ENCODE assay signal across 25 cellular contexts in the genomic region with DNA sequence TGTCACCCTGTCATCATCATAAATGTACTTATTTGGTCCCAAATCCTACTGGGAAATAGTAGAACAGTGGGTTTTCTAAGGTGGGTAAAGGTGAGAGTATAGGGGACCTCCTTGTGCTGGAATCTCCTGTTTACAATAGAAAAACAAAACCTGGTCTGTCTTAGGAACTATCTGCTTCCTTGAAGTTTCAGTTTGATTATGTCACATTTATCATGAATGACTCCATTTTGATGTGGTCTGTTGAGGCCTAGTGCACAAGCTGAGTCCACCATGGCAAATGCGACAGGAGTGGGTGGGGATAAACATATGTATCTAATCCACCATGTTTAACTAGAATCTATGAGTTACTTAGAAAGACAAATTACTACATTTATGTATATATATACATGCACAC. TPM values are rescaled to one million over a fixed set of nuclear protein-coding genes. Genes with fewer than 3 reads are reported as not detected.
DNase-seq lines count a peak whose midpoint lies in the region; ATAC-seq, FAIRE-seq and TF ChIP-seq lines count a peak whose summit lies in the region.
"Had no signal": no experiment of that assay in that cellular context is flagged by ENCODE, and none has a peak within 500 bp of the region (broad histone marks: within the 10 kb centered on the region; RNA-seq: fewer than 3 reads in every experiment).

No MANE protein-coding gene starts in this region.

- H3K9ac ChIP-seq in GM12878 (ENCODE audit: control insufficient read depth, insufficient read depth, low read length) (no peak overlapping the region), muscle layer of colon (ENCODE audit: low read length) (no peak overlapping the region)
- H3K9ac ChIP-seq: neural progenitor cell, SK-N-SH had no signal

- no TSS peak for BruUV-seq in GM12878 (replicated peaks; lab: Mats Ljungman, UMichigan)

- H4K20me1 ChIP-seq in GM12878 (ENCODE audit: control insufficient read depth, insufficient read depth): no peaks in the 10 kb centered on the region

- H3K4me2 ChIP-seq in GM12878 (ENCODE audit: control insufficient read depth, insufficient read depth): no peak overlapping the region
- H3K4me2 ChIP-seq: neural progenitor cell, SK-N-SH had no signal

- intact Hi-C loops in GM12878 (cut with micrococcal nuclease; ENCODE audit: unreplicated experiment): loop anchor here (1.0 to 5.0 kb wide), 2 partner anchors 33 to 66 kb away; a partner anchor contains a TSS

- H3K27me3 Mint-ChIP-seq in activated naive CD8-positive, alpha-beta T cell treated with anti-CD3 and anti-CD28 coated beads, Interleukin-2, amount 10 ng/mL, durations not matched to agents 7 days and 5 days: peaks cover 7% of the 10 kb centered on the region
- no peaks in the 10 kb centered on the region for H3K27me3 Mint-ChIP-seq in activated naive CD8-positive, alpha-beta T cell treated with anti-CD3 and anti-CD28 coated beads, Interleukin-2, amount 50 U/mL, for 24 hours
- H3K27me3 Mint-ChIP-seq in activated T-cell treated with anti-CD3 and anti-CD28 coated beads, Interleukin-2, amount 50 U/mL, for 24 hours: no peaks in the 10 kb centered on the region
- H3K27me3 Mint-ChIP-seq: activated CD4-positive, alpha-beta memory T cell treated with anti-CD3 and anti-CD28 coated beads, Interleukin-2, amount 10 ng/mL, durations not matched to agents 7 days and 5 days had no signal

- H3K4me3 ChIP-seq in GM12878 (no peak overlapping the region), muscle layer of colon (ENCODE audit: low read depth in 1 of 2, low read length in 2 of 2) (no peak overlapping the region)
- H3K4me3 ChIP-seq: heart right ventricle, left lung, MG63, neural progenitor cell, tibial artery had no signal

- RAD21 ChIA-PET in GM12878 (lab: Charles Lee; ENCODE audit: unreplicated experiment): interaction anchor here (0.8 to 4.7 kb wide), 14 partner anchors 10 to 66 kb away, joined by 3 to 26 read pairs (median 5); a partner anchor contains a TSS

- H3K79me2 ChIP-seq in GM12878 (ENCODE audit: control insufficient read depth, insufficient read depth, low read length): no peaks in the 10 kb centered on the region

- FAIRE-seq in GM12878 (lab: Jason Lieb, UNC): no peak
- FAIRE-seq: H54 had no signal

- no peak for TF ChIP-seq EP300 in GM12878 (IDR thresholded peaks at IDR 0.05; ENCODE audit: borderline replicate concordance in 1 of 2, control insufficient read depth in 1 of 2, low read depth in 2 of 2, low read length in 2 of 2)

- peaks cover 3% of the 10 kb centered on the region for H3K9me3 Mint-ChIP-seq in activated naive CD8-positive, alpha-beta T cell treated with anti-CD3 and anti-CD28 coated beads, Interleukin-2, amount 10 ng/mL, durations not matched to agents 7 days and 5 days
- H3K9me3 Mint-ChIP-seq in activated naive CD8-positive, alpha-beta T cell treated with anti-CD3 and anti-CD28 coated beads, Interleukin-2, amount 50 U/mL, for 24 hours: no peaks in the 10 kb centered on the region
- no peaks in the 10 kb centered on the region for H3K9me3 Mint-ChIP-seq in activated T-cell treated with anti-CD3 and anti-CD28 coated beads, Interleukin-2, amount 50 U/mL, for 24 hours
- H3K9me3 Mint-ChIP-seq: mesothelial cell of epicardium had no signal

- H3K4me3 Mint-ChIP-seq in activated naive CD8-positive, alpha-beta T cell treated with anti-CD3 and anti-CD28 coated beads, Interleukin-2, amount 10 ng/mL, durations not matched to agents 7 days and 5 days: no peak overlapping the region
- no peak overlapping the region for H3K4me3 Mint-ChIP-seq in activated naive CD8-positive, alpha-beta T cell treated with anti-CD3 and anti-CD28 coated beads, Interleukin-2, amount 50 U/mL, for 24 hours
- no peak overlapping the region for H3K4me3 Mint-ChIP-seq in activated T-cell treated with anti-CD3 and anti-CD28 coated beads, Interleukin-2, amount 50 U/mL, for 24 hours
- H3K4me3 Mint-ChIP-seq: activated CD4-positive, alpha-beta memory T cell treated with anti-CD3 and anti-CD28 coated beads, Interleukin-2, amount 10 ng/mL, durations not matched to agents 7 days and 5 days; mesothelial cell of epicardium; neural progenitor cell had no signal

- WGBS in GM12878 (ENCODE audit: insufficient coverage, insufficient replicate concordance, low lambda C conversion rate, missing lambda C conversion rate): 0% methylated on average over 1 of the region's 1 CpG

- H3K36me3 ChIP-seq in GM12878 (ENCODE audit: control insufficient read depth in 2 of 2, insufficient read depth in 2 of 2, low read length in 1 of 2) (no peaks in the 10 kb centered on the region), muscle layer of colon (ENCODE audit: insufficient read depth, low read length) (no peaks in the 10 kb centered on the region)
- H3K36me3 ChIP-seq: heart right ventricle, left lung, MG63, neural progenitor cell, tibial artery had no signal

- H3K27ac Mint-ChIP-seq in activated naive CD8-positive, alpha-beta T cell treated with anti-CD3 and anti-CD28 coated beads, Interleukin-2, amount 10 ng/mL, durations not matched to agents 7 days and 5 days: no peak overlapping the region
- H3K27ac Mint-ChIP-seq in activated naive CD8-positive, alpha-beta T cell treated with anti-CD3 and anti-CD28 coated beads, Interleukin-2, amount 50 U/mL, for 24 hours: no peak overlapping the region
- H3K27ac Mint-ChIP-seq in activated T-cell treated with anti-CD3 and anti-CD28 coated beads, Interleukin-2, amount 50 U/mL, for 24 hours: no peak overlapping the region
- H3K27ac Mint-ChIP-seq: mesothelial cell of epicardium, neural progenitor cell had no signal

- TF ChIP-seq RAD21 in GM12878 (IDR thresholded peaks at IDR 0.05; ENCODE audit: insufficient read depth, low read depth, low read length): no peak

- CTCF ChIA-PET in GM12878 (lab: Yijun Ruan, JAX): interaction anchor here (0.6 to 4.9 kb wide), 24 partner anchors 10 to 1333 kb away, joined by 3 to 72 read pairs (median 8); a partner anchor contains a TSS

- POLR2A ChIA-PET in activated naive CD8-positive, alpha-beta T cell treated with anti-CD3 and anti-CD28 coated beads, Interleukin-2, amount 10 ng/mL, durations not matched to agents 7 days and 5 days (lab: Charles Lee): interaction anchor here (0.6 to 1.0 kb wide), 3 partner anchors 17 to 51 kb away, joined by 3 read pairs; no protein-coding TSS in a partner anchor
- POLR2A ChIA-PET in GM12878 (lab: Charles Lee): interaction anchor here (0.7 to 1.6 kb wide), 7 partner anchors 11 to 63 kb away, joined by 3 to 7 read pairs (median 4); no protein-coding TSS in a partner anchor

- H2AFZ ChIP-seq in GM12878 (ENCODE audit: control insufficient read depth, low read depth, low read length): peak overlapping the region; percentile 72
- H2AFZ ChIP-seq: neural progenitor cell had no signal

- H3K4me1 Mint-ChIP-seq in activated naive CD8-positive, alpha-beta T cell treated with anti-CD3 and anti-CD28 coated beads, Interleukin-2, amount 10 ng/mL, durations not matched to agents 7 days and 5 days: peaks cover 37% of the 10 kb centered on the region
- peaks cover 40% of the 10 kb centered on the region for H3K4me1 Mint-ChIP-seq in activated naive CD8-positive, alpha-beta T cell treated with anti-CD3 and anti-CD28 coated beads, Interleukin-2, amount 50 U/mL, for 24 hours
- H3K4me1 Mint-ChIP-seq in activated T-cell treated with anti-CD3 and anti-CD28 coated beads, Interleukin-2, amount 50 U/mL, for 24 hours (ENCODE audit: low read depth): peaks cover 41% of the 10 kb centered on the region

- H3K27me3 ChIP-seq in GM12878 (replicated peaks in 1 of 2; ENCODE audit: control insufficient read depth in 2 of 2, insufficient read depth in 2 of 2, low read length in 1 of 2) (no peaks in the 10 kb centered on the region), muscle layer of colon (ENCODE audit: control insufficient read depth in 1 of 2, insufficient read depth in 2 of 2, low read length in 2 of 2) (no peaks in the 10 kb centered on the region)
- H3K27me3 ChIP-seq: heart right ventricle, left lung, MG63, neural progenitor cell, tibial artery had no signal

- TF ChIP-seq CTCF in GM12878 (IDR thresholded peaks at IDR 0.05 in 2 of 3, conservative IDR thresholded peaks at IDR 0.05 in 1 of 3; ENCODE audit: control insufficient read depth in 2 of 3, extremely low read depth in 1 of 3, insufficient read depth in 1 of 3, low read depth in 3 of 3, low read length in 3 of 3): no peak

- no peak overlapping the region; the same call in 1 of the 2 replicates for H3K27ac ChIP-seq in GM12878 (ENCODE audit: control insufficient read depth, insufficient read depth)
- peak overlapping the region; percentile 35 for H3K27ac ChIP-seq in muscle layer of colon (ENCODE audit: low read depth, low read length)
- H3K27ac ChIP-seq: heart right ventricle, left lung, neural progenitor cell had no signal

- no peak for ATAC-seq in activated naive CD8-positive, alpha-beta T cell treated with anti-CD3 and anti-CD28 coated beads, Interleukin-2, amount 10 ng/mL, durations not matched to agents 7 days and 5 days (ENCODE audit: low read depth)
- ATAC-seq in activated naive CD8-positive, alpha-beta T cell treated with anti-CD3 and anti-CD28 coated beads, Interleukin-2, amount 50 U/mL, for 24 hours: no peak
- ATAC-seq in GM12878 (no peak), SK-N-SH treated with all-trans-retinoic acid at 6 μM for 48 hours (no peak)

- SMC1A ChIA-PET in GM12878 (lab: Charles Lee; ENCODE audit: uncharacterized antibody, unreplicated experiment): interaction anchor here (1.0 to 6.5 kb wide), 16 partner anchors 10 to 400 kb away, joined by 3 to 48 read pairs (median 6); a partner anchor contains a TSS

- H3K36me3 Mint-ChIP-seq in activated naive CD8-positive, alpha-beta T cell treated with anti-CD3 and anti-CD28 coated beads, Interleukin-2, amount 10 ng/mL, durations not matched to agents 7 days and 5 days: peaks cover 7% of the 10 kb centered on the region
- H3K36me3 Mint-ChIP-seq in activated naive CD8-positive, alpha-beta T cell treated with anti-CD3 and anti-CD28 coated beads, Interleukin-2, amount 50 U/mL, for 24 hours (ENCODE audit: low read depth): no peaks in the 10 kb centered on the region
- no peaks in the 10 kb centered on the region for H3K36me3 Mint-ChIP-seq in activated T-cell treated with anti-CD3 and anti-CD28 coated beads, Interleukin-2, amount 50 U/mL, for 24 hours (ENCODE audit: low read depth)
- H3K36me3 Mint-ChIP-seq: mesothelial cell of epicardium, neural progenitor cell had no signal

- peak; percentile 8 for DNase-seq in activated naive CD8-positive, alpha-beta T cell treated with anti-CD3 and anti-CD28 coated beads, Interleukin-2, amount 10 ng/mL, durations not matched to agents 7 days and 5 days
- DNase-seq in activated naive CD8-positive, alpha-beta T cell treated with anti-CD3 and anti-CD28 coated beads, Interleukin-2, amount 50 U/mL, for 24 hours: no peak
- DNase-seq in GM12878 (ENCODE audit: low read depth, low spot score): no peak
- no peak for DNase-seq in SKM-1 (lab: John Stamatoyannopoulos, UW; ENCODE audit: unreplicated experiment)
- DNase-seq in activated T-cell treated with anti-CD3 and anti-CD28 coated beads, Interleukin-2, amount 50 U/mL, for 24 hours: no peak
- no peak for DNase-seq in SIG-M5 (lab: John Stamatoyannopoulos, UW)
- DNase-seq: activated CD4-positive, alpha-beta memory T cell treated with anti-CD3 and anti-CD28 coated beads, Interleukin-2, amount 10 ng/mL, durations not matched to agents 7 days and 5 days; C1 segment of cervical spinal cord; caudate nucleus; heart right ventricle; left lung; MG63; NCI-H146; NCI-H510A; NK-92 treated with Interleukin-12 subunit alpha and Interleukin-12 subunit beta, amount 100 ng/mL, for 24 hours; stimulated activated CD4-positive, alpha-beta T cell treated with anti-CD3 and anti-CD28 coated beads, Interleukin-2, amount 100 ng/mL, for 48 hours; T-helper 9 cell had no signal

- H3K9me3 ChIP-seq in GM12878 (replicated peaks; ENCODE audit: control insufficient read depth, insufficient read depth, low read length) (no peaks in the 10 kb centered on the region), muscle layer of colon (ENCODE audit: low read length) (no peaks in the 10 kb centered on the region)
- H3K9me3 ChIP-seq: heart right ventricle, left lung, MG63, SK-N-SH, tibial artery had no signal

- H3K4me1 ChIP-seq in GM12878 (ENCODE audit: control insufficient read depth, insufficient read depth, low read length) (peaks cover 20% of the 10 kb centered on the region), muscle layer of colon (ENCODE audit: insufficient read depth, low read length) (peaks cover 15% of the 10 kb centered on the region)
- H3K4me1 ChIP-seq: left lung, neural progenitor cell had no signal

- in situ Hi-C loops in GM12878 (cut with MboI): no loop called here

- no peak for TF ChIP-seq POLR2A in GM12878 (IDR thresholded peaks at IDR 0.05; ENCODE audit: low read depth, low read length)

RNA-seq across cellular contexts. Expression of a gene that starts 13.0 kb away (rescaled TPM):
- 10 to 100 TPM; 53.4 to 57.5 TPM for total RNA-seq in activated naive CD8-positive, alpha-beta T cell treated with anti-CD3 and anti-CD28 coated beads, Interleukin-2, amount 10 ng/mL, durations not matched to agents 7 days and 5 days
- 152 and 192 TPM in 2 replicates for total RNA-seq in GM12878 (2013; cell fraction: nucleolus; rRNA removed)
- total RNA-seq in GM12878 (2014; rRNA removed) (111 and 122 TPM in 2 replicates), GM12878 (2014; rRNA removed; fragmentation: Illumina TruSeq; extraction: Trizol) (32.1 and 38.7 TPM in 2 replicates), GM12878 (2021) (161 and 172 TPM in 2 replicates)
- polyA plus RNA-seq in GM12878 (2011; ENCODE audit: low read depth): 43.7 TPM
- polyA plus RNA-seq in GM12878 (2011; rRNA removed) (56.3 and 88.0 TPM in 2 replicates), GM12878 (2014; fragmentation: Illumina TruSeq; extraction: Trizol) (22.3 and 47.3 TPM in 2 replicates), GM12878 (2014; fragmentation: Nextera tagmentation; extraction: Ambion mirVana) (10 to 100 TPM in 1 of 2 experiments, 1 to 10 TPM in 1; 5.1 to 12.6 TPM), GM12878 (2014; rRNA removed) (139 and 159 TPM in 2 replicates), GM12878 (2016; fragmentation: Nextera tagmentation; extraction: Ambion mirVana) (10 to 100 TPM; 66.4 to 87.4 TPM)
- 135 and 158 TPM in 2 replicates for polyA plus RNA-seq in GM12878 (2011; cell fraction: cytosol; rRNA removed)
- 309 and 343 TPM in 2 replicates for polyA plus RNA-seq in GM12878 (2011; cell fraction: nucleus; rRNA removed)
- polyA plus RNA-seq in GM12878 (2012): 96.5 and 107 TPM in 2 replicates
- polyA minus RNA-seq in GM12878 (2011; rRNA and poly(A)+ RNA removed): 40.9 and 86.3 TPM in 2 replicates
- 35.8 and 41.2 TPM in 2 replicates for polyA minus RNA-seq in GM12878 (2011; cell fraction: cytosol; rRNA and poly(A)+ RNA removed)
- 59.8 and 89.9 TPM in 2 replicates for polyA minus RNA-seq in GM12878 (2011; cell fraction: nucleus; rRNA and poly(A)+ RNA removed)

RNA-seq across cellular contexts. Expression of a gene that starts 14.2 kb away (rescaled TPM):
- not detected for total RNA-seq in activated naive CD8-positive, alpha-beta T cell treated with anti-CD3 and anti-CD28 coated beads, Interleukin-2, amount 10 ng/mL, durations not matched to agents 7 days and 5 days
- total RNA-seq in GM12878 (2013; cell fraction: nucleolus; rRNA removed): not detected in 2 replicates
- total RNA-seq in GM12878 (2014; rRNA removed) (0.23 and 0.33 TPM in 2 replicates), GM12878 (2014; rRNA removed; fragmentation: Illumina TruSeq; extraction: Trizol) (not detected in 2 replicates), GM12878 (2021) (0.96 and 2.2 TPM in 2 replicates)
- 1.8 TPM for polyA plus RNA-seq in GM12878 (2011; ENCODE audit: low read depth)
- polyA plus RNA-seq in GM12878 (2011; rRNA removed) (not detected in 2 replicates), GM12878 (2014; fragmentation: Illumina TruSeq; extraction: Trizol) (0.29 TPM in 1 of 2 replicates, not detected in the other), GM12878 (2014; fragmentation: Nextera tagmentation; extraction: Ambion mirVana) (under 1 TPM in 1 of 2 experiments, not detected in 1; 0.13 TPM), GM12878 (2014; rRNA removed) (0.18 and 0.41 TPM in 2 replicates), GM12878 (2016; fragmentation: Nextera tagmentation; extraction: Ambion mirVana) (under 1 TPM; 0.40 to 1.00 TPM)
- not detected in 2 replicates for polyA plus RNA-seq in GM12878 (2011; cell fraction: cytosol; rRNA removed)
- polyA plus RNA-seq in GM12878 (2011; cell fraction: nucleus; rRNA removed): not detected in 2 replicates
- polyA plus RNA-seq in GM12878 (2012): 1.9 and 2.2 TPM in 2 replicates
- not detected in 2 replicates for polyA minus RNA-seq in GM12878 (2011; rRNA and poly(A)+ RNA removed)
- polyA minus RNA-seq in GM12878 (2011; cell fraction: cytosol; rRNA and poly(A)+ RNA removed): not detected in 2 replicates
- polyA minus RNA-seq in GM12878 (2011; cell fraction: nucleus; rRNA and poly(A)+ RNA removed): not detected in 2 replicates
- total RNA-seq: activated CD4-positive, alpha-beta memory T cell treated with anti-CD3 and anti-CD28 coated beads, Interleukin-2, amount 10 ng/mL, durations not matched to agents 7 days and 5 days; IMR-90 had no signal

RNA-seq across cellular contexts. Expression of a gene that starts 23.5 kb away (rescaled TPM):
- 1 to 10 TPM; 5.4 to 6.4 TPM for total RNA-seq in activated naive CD8-positive, alpha-beta T cell treated with anti-CD3 and anti-CD28 coated beads, Interleukin-2, amount 10 ng/mL, durations not matched to agents 7 days and 5 days
- 7.9 and 10.6 TPM in 2 replicates for total RNA-seq in GM12878 (2013; cell fraction: nucleolus; rRNA removed)
- total RNA-seq in GM12878 (2014; rRNA removed): 7.2 and 11.0 TPM in 2 replicates
- 2.3 and 2.8 TPM in 2 replicates for total RNA-seq in GM12878 (2014; rRNA removed; fragmentation: Illumina TruSeq; extraction: Trizol)
- total RNA-seq in GM12878 (2021): 12.1 and 14.3 TPM in 2 replicates
- polyA plus RNA-seq in GM12878 (2011; ENCODE audit: low read depth): 1.1 TPM
- polyA plus RNA-seq in GM12878 (2011; rRNA removed): 1.8 and 3.6 TPM in 2 replicates
- polyA plus RNA-seq in GM12878 (2011; cell fraction: cytosol; rRNA removed): 3.6 and 8.5 TPM in 2 replicates
- 9.0 and 11.2 TPM in 2 replicates for polyA plus RNA-seq in GM12878 (2011; cell fraction: nucleus; rRNA removed)
- 5.9 and 7.2 TPM in 2 replicates for polyA plus RNA-seq in GM12878 (2012)
- 0.32 and 0.71 TPM in 2 replicates for polyA plus RNA-seq in GM12878 (2014; fragmentation: Illumina TruSeq; extraction: Trizol)
- polyA plus RNA-seq in GM12878 (2014; fragmentation: Nextera tagmentation; extraction: Ambion mirVana): under 1 TPM; 0.05 to 0.46 TPM
- polyA plus RNA-seq in GM12878 (2014; rRNA removed): 9.7 and 11.8 TPM in 2 replicates
- polyA plus RNA-seq in GM12878 (2016; fragmentation: Nextera tagmentation; extraction: Ambion mirVana): 1 to 10 TPM in 1 of 2 experiments, under 1 TPM in 1; 0.62 to 1.4 TPM
- polyA minus RNA-seq in GM12878 (2011; rRNA and poly(A)+ RNA removed): 1.1 and 3.0 TPM in 2 replicates
- 3.5 and 5.1 TPM in 2 replicates for polyA minus RNA-seq in GM12878 (2011; cell fraction: cytosol; rRNA and poly(A)+ RNA removed)
- polyA minus RNA-seq in GM12878 (2011; cell fraction: nucleus; rRNA and poly(A)+ RNA removed): 2.3 and 4.7 TPM in 2 replicates

RNA-seq across cellular contexts. Expression of a gene that starts 32.3 kb away (rescaled TPM):
- 1 to 10 TPM; 6.4 to 7.0 TPM for total RNA-seq in activated naive CD8-positive, alpha-beta T cell treated with anti-CD3 and anti-CD28 coated beads, Interleukin-2, amount 10 ng/mL, durations not matched to agents 7 days and 5 days
- 55.8 and 61.6 TPM in 2 replicates for total RNA-seq in GM12878 (2013; cell fraction: nucleolus; rRNA removed)
- total RNA-seq in GM12878 (2014; rRNA removed): 8.6 and 8.9 TPM in 2 replicates
- 6.1 and 6.3 TPM in 2 replicates for total RNA-seq in GM12878 (2014; rRNA removed; fragmentation: Illumina TruSeq; extraction: Trizol)
- total RNA-seq in GM12878 (2021): 3.5 and 6.5 TPM in 2 replicates
- polyA plus RNA-seq in GM12878 (2011; ENCODE audit: low read depth): 2.2 TPM
- 7.4 and 8.6 TPM in 2 replicates for polyA plus RNA-seq in GM12878 (2011; rRNA removed)
- 3.3 and 4.1 TPM in 2 replicates for polyA plus RNA-seq in GM12878 (2011; cell fraction: cytosol; rRNA removed)
- 11.1 and 14.7 TPM in 2 replicates for polyA plus RNA-seq in GM12878 (2011; cell fraction: nucleus; rRNA removed)
- 1.7 and 2.2 TPM in 2 replicates for polyA plus RNA-seq in GM12878 (2012)
- 3.3 and 3.4 TPM in 2 replicates for polyA plus RNA-seq in GM12878 (2014; fragmentation: Illumina TruSeq; extraction: Trizol)
- polyA plus RNA-seq in GM12878 (2014; fragmentation: Nextera tagmentation; extraction: Ambion mirVana): 1 to 10 TPM; 2.0 to 2.7 TPM
- 5.3 and 5.6 TPM in 2 replicates for polyA plus RNA-seq in GM12878 (2014; rRNA removed)
- 10 to 100 TPM in 1 of 2 experiments, 1 to 10 TPM in 1; 6.6 to 10.2 TPM for polyA plus RNA-seq in GM12878 (2016; fragmentation: Nextera tagmentation; extraction: Ambion mirVana)
- 21.7 and 27.0 TPM in 2 replicates for polyA minus RNA-seq in GM12878 (2011; rRNA and poly(A)+ RNA removed)
- polyA minus RNA-seq in GM12878 (2011; cell fraction: cytosol; rRNA and poly(A)+ RNA removed): 8.3 and 8.6 TPM in 2 replicates
- polyA minus RNA-seq in GM12878 (2011; cell fraction: nucleus; rRNA and poly(A)+ RNA removed): 69.0 and 127 TPM in 2 replicates
- total RNA-seq: IMR-90 had no signal
- polyA plus RNA-seq: IMR-90 had no signal

RNA-seq across cellular contexts. Expression of a gene that starts 32.5 kb away (rescaled TPM):
- 10 to 100 TPM; 16.6 to 17.2 TPM for total RNA-seq in activated naive CD8-positive, alpha-beta T cell treated with anti-CD3 and anti-CD28 coated beads, Interleukin-2, amount 10 ng/mL, durations not matched to agents 7 days and 5 days
- total RNA-seq in GM12878 (2013; cell fraction: nucleolus; rRNA removed): 16.2 and 18.9 TPM in 2 replicates
- 26.9 and 32.6 TPM in 2 replicates for total RNA-seq in GM12878 (2014; rRNA removed)
- total RNA-seq in GM12878 (2014; rRNA removed; fragmentation: Illumina TruSeq; extraction: Trizol): 6.9 and 9.2 TPM in 2 replicates
- 28.9 and 31.1 TPM in 2 replicates for total RNA-seq in GM12878 (2021)
- 6.5 TPM for polyA plus RNA-seq in GM12878 (2011; ENCODE audit: low read depth)
- polyA plus RNA-seq in GM12878 (2011; rRNA removed): 9.6 and 16.3 TPM in 2 replicates
- polyA plus RNA-seq in GM12878 (2011; cell fraction: cytosol; rRNA removed): 34.0 and 39.8 TPM in 2 replicates
- polyA plus RNA-seq in GM12878 (2011; cell fraction: nucleus; rRNA removed): 16.1 and 23.6 TPM in 2 replicates
- polyA plus RNA-seq in GM12878 (2012): 14.1 and 17.4 TPM in 2 replicates
- polyA plus RNA-seq in GM12878 (2014; fragmentation: Illumina TruSeq; extraction: Trizol): 3.6 and 5.9 TPM in 2 replicates
- 1 to 10 TPM; 1.4 to 2.5 TPM for polyA plus RNA-seq in GM12878 (2014; fragmentation: Nextera tagmentation; extraction: Ambion mirVana)
- 27.3 and 32.4 TPM in 2 replicates for polyA plus RNA-seq in GM12878 (2014; rRNA removed)
- 10 to 100 TPM; 44.9 to 54.2 TPM for polyA plus RNA-seq in GM12878 (2016; fragmentation: Nextera tagmentation; extraction: Ambion mirVana)
- polyA minus RNA-seq in GM12878 (2011; rRNA and poly(A)+ RNA removed): 19.7 and 23.8 TPM in 2 replicates
- 18.7 and 22.9 TPM in 2 replicates for polyA minus RNA-seq in GM12878 (2011; cell fraction: cytosol; rRNA and poly(A)+ RNA removed)
- 5.9 and 13.7 TPM in 2 replicates for polyA minus RNA-seq in GM12878 (2011; cell fraction: nucleus; rRNA and poly(A)+ RNA removed)
- total RNA-seq: IMR-90 had no signal
